ENCODE assay signal across 12 cellular contexts in genomic region chr4:128528793-128529553, GRCh38.
A peak's percentile ranks its signal among the peaks of the same experiment; 100 is the strongest.
DNase-seq lines count a peak whose midpoint lies in the region; ATAC-seq, FAIRE-seq and TF ChIP-seq lines count a peak whose summit lies in the region.
"Had no signal": no experiment of that assay in that cellular context is flagged by ENCODE, and none has a peak within 500 bp of the region (broad histone marks: within the 10 kb centered on the region; RNA-seq: fewer than 3 reads in every experiment).

No MANE protein-coding gene starts in this region.

- H2BK5ac ChIP-seq in H1 (ENCODE audit: low read depth, low read length): 0 out of 2 replicates have a peak overlapping the region, but pooled peaks have one; percentile 38

- POLR2A ChIA-PET in H1 (lab: Charles Lee; ENCODE audit: partially characterized antibody): interaction anchor here (0.6 to 1.5 kb wide), 4 partner anchors 10 to 283 kb away, joined by 3 to 6 read pairs (median 4); no protein-coding TSS in a partner anchor

- H3K27me3 Mint-ChIP-seq in T-helper 17 cell: no peaks in the 10 kb centered on the region
- peaks cover 5% of the 10 kb centered on the region for H3K27me3 Mint-ChIP-seq in activated naive CD8-positive, alpha-beta T cell treated with anti-CD3 and anti-CD28 coated beads, Interleukin-2, amount 50 U/mL, for 24 hours

- peak overlapping the region; percentile 51; the same call in 1 of the 2 replicates for H2BK20ac ChIP-seq in H1 (ENCODE audit: low read length)

- H3K27ac Mint-ChIP-seq in T-helper 17 cell: no peak overlapping the region
- H3K27ac Mint-ChIP-seq in activated naive CD8-positive, alpha-beta T cell treated with anti-CD3 and anti-CD28 coated beads, Interleukin-2, amount 50 U/mL, for 24 hours: no peak overlapping the region
- H3K27ac Mint-ChIP-seq: B cell, memory B cell had no signal

- H3K36me3 ChIP-seq in H1 (ENCODE audit: control insufficient read depth in 2 of 4, insufficient read depth in 4 of 4, low read length in 3 of 4) (no peaks in the 10 kb centered on the region), lower lobe of right lung (no peaks in the 10 kb centered on the region)

- no peak overlapping the region for H3K56ac ChIP-seq in H1 (replicated peaks; ENCODE audit: insufficient read length, low read depth, low read length)

- H3K4me3 ChIP-seq in H1 (ENCODE audit: extremely low read depth in 1 of 4, insufficient read depth in 2 of 4, low read depth in 3 of 4, low read length in 4 of 4) (no peak overlapping the region), lower lobe of right lung (no peak overlapping the region)

- no peak for TF ChIP-seq RAD21 in H1 (IDR thresholded peaks at IDR 0.05 in 1 of 2, conservative IDR thresholded peaks at IDR 0.05 in 1 of 2; ENCODE audit: low read depth in 2 of 2, low read length in 2 of 2)

- H3K9me3 ChIP-seq in H1 (ENCODE audit: insufficient read depth in 2 of 2, low read depth in 1 of 2, low read length in 1 of 2) (no peaks in the 10 kb centered on the region), lower lobe of right lung (no peaks in the 10 kb centered on the region), T-helper 17 cell (ENCODE audit: control insufficient read depth, low read length, poor library complexity, severe bottlenecking) (no peaks in the 10 kb centered on the region)

- peaks cover 5% of the 10 kb centered on the region for H3K4me1 Mint-ChIP-seq in T-helper 17 cell
- H3K4me1 Mint-ChIP-seq in activated naive CD8-positive, alpha-beta T cell treated with anti-CD3 and anti-CD28 coated beads, Interleukin-2, amount 50 U/mL, for 24 hours: peaks cover 8% of the 10 kb centered on the region
- H3K4me1 Mint-ChIP-seq: B cell had no signal

- H3K23me2 ChIP-seq in H1 (ENCODE audit: low read depth, low read length): no peaks in the 10 kb centered on the region

- H3K18ac ChIP-seq in H1 (ENCODE audit: extremely low read depth, low read length): peak overlapping the region; percentile 40; the same call in 1 of the 2 replicates

- H3K36me3 Mint-ChIP-seq in T-helper 17 cell (ENCODE audit: low read depth): peaks cover 3% of the 10 kb centered on the region
- no peaks in the 10 kb centered on the region for H3K36me3 Mint-ChIP-seq in activated naive CD8-positive, alpha-beta T cell treated with anti-CD3 and anti-CD28 coated beads, Interleukin-2, amount 50 U/mL, for 24 hours (ENCODE audit: low read depth)
- H3K36me3 Mint-ChIP-seq: memory B cell had no signal

- ATAC-seq in Right ventricle myocardium inferior (peak; percentile 94), lower lobe of right lung (peak; percentile 89 to 90), T-helper 17 cell (no peak), GM19467 (IDR thresholded peaks at IDR 0.05; ENCODE audit: unreplicated experiment) (no peak)
- ATAC-seq in activated naive CD8-positive, alpha-beta T cell treated with anti-CD3 and anti-CD28 coated beads, Interleukin-2, amount 50 U/mL, for 24 hours: no peak

- intact Hi-C loops in Right ventricle myocardium inferior (cut with DNase I): no loop called here
- intact Hi-C loops in cardiac septum (cut with DNase I): loop anchor here (5.0 kb wide), 1 partner anchor 43 kb away; no protein-coding TSS in a partner anchor
- intact Hi-C loops in lower lobe of right lung (cut with DNase I): no loop called here

- no peaks in the 10 kb centered on the region for H4K20me1 ChIP-seq in H1 (replicated peaks in 1 of 2; ENCODE audit: control insufficient read depth in 1 of 2, insufficient read depth in 2 of 2, low read length in 2 of 2)

- no peak for TF ChIP-seq CTCF in H1 (IDR thresholded peaks at IDR 0.05; ENCODE audit: control extremely low read depth in 1 of 3, insufficient read depth in 1 of 3, low read depth in 1 of 3, low read length in 3 of 3)
- TF ChIP-seq CTCF in lower lobe of right lung (IDR thresholded peaks at IDR 0.05): no peak

- H4K8ac ChIP-seq in H1 (ENCODE audit: extremely low read depth, insufficient read depth, low read length): no peak overlapping the region

- WGBS in H1 (ENCODE audit: extremely low coverage in 1 of 2, insufficient coverage in 1 of 2, insufficient read length in 1 of 2, insufficient replicate concordance in 2 of 2, low coverage in 1 of 2, low lambda C conversion rate in 2 of 2, missing lambda C conversion rate in 1 of 2), 2 experiments: 72% methylated on average over 4 of the region's 4 CpGs; no CpG with 5 or more reads in 1 of the 2 experiments

- no peak for TF ChIP-seq EP300 in H1 (IDR thresholded peaks at IDR 0.05; ENCODE audit: borderline replicate concordance in 1 of 2, low read depth in 2 of 2, low read length in 2 of 2)

- no peak overlapping the region for H3K14ac ChIP-seq in H1 (ENCODE audit: insufficient read length)

- no peak overlapping the region for H3K23ac ChIP-seq in H1 (ENCODE audit: insufficient read length)

- peak overlapping the region in 1 of 2 experiments; percentile 33; a peak in 1 of 4 replicates for H3K4me2 ChIP-seq in H1 (ENCODE audit: insufficient read depth in 1 of 2, low read depth in 2 of 2, low read length in 2 of 2)

- H3K4me1 ChIP-seq in H1 (replicated peaks in 1 of 4; ENCODE audit: control insufficient read depth in 3 of 4, insufficient read depth in 4 of 4, low read length in 3 of 4) (peaks cover 0 to 11% (median 7%) of the 10 kb centered on the region in 4 experiments; a peak in 3 of 7 replicates), lower lobe of right lung (peaks cover 17% of the 10 kb centered on the region)

- H2BK120ac ChIP-seq in H1 (replicated peaks; ENCODE audit: low read depth, low read length): no peak overlapping the region

- no peaks in the 10 kb centered on the region for H3K9me3 Mint-ChIP-seq in activated naive CD8-positive, alpha-beta T cell treated with anti-CD3 and anti-CD28 coated beads, Interleukin-2, amount 50 U/mL, for 24 hours
- H3K9me3 Mint-ChIP-seq: memory B cell had no signal

- no peak for TF ChIP-seq POLR2A in H1 (IDR thresholded peaks at IDR 0.05; ENCODE audit: control extremely low read depth in 1 of 2, low read depth in 2 of 2, low read length in 2 of 2)

- H2BK15ac ChIP-seq in H1 (ENCODE audit: low read length): no peak overlapping the region

- peak; percentile 45 for FAIRE-seq in H1 (lab: Jason Lieb, UNC)

- H4K5ac ChIP-seq in H1 (ENCODE audit: insufficient read length, low read depth, low read length): no peak overlapping the region

- H2AK5ac ChIP-seq in H1 (ENCODE audit: low read depth, low read length): no peak overlapping the region

- DNase-seq in Right ventricle myocardium inferior (ENCODE audit: missing footprints) (no peak), cardiac septum (ENCODE audit: low spot score) (no peak), H1 (ENCODE audit: low read depth in 1 of 2, low spot score in 2 of 2) (peak in 1 of 2 experiments; percentile 58), lower lobe of right lung (no peak), T-helper 17 cell (no peak), DMS 273 (lab: John Stamatoyannopoulos, UW; ENCODE audit: unreplicated experiment) (no peak)
- no peak for DNase-seq in activated naive CD8-positive, alpha-beta T cell treated with anti-CD3 and anti-CD28 coated beads, Interleukin-2, amount 50 U/mL, for 24 hours
- DNase-seq: activated CD8-positive, alpha-beta memory T cell treated with anti-CD3 and anti-CD28 coated beads, Interleukin-2, amount 50 U/mL, for 4 hours; NCI-H2081 treated with DMSO at 0.1 percent for 48 hours had no signal

- no peak overlapping the region for H3K9ac ChIP-seq in H1 (replicated peaks in 1 of 4; ENCODE audit: extremely low read depth in 1 of 4, low read depth in 3 of 4, low read length in 3 of 4)

- H3K27me3 ChIP-seq in H1 (replicated peaks in 1 of 4; ENCODE audit: control insufficient read depth in 3 of 4, extremely low read depth in 1 of 4, insufficient read depth in 3 of 4, low read length in 3 of 4) (no peaks in the 10 kb centered on the region), lower lobe of right lung (ENCODE audit: low read depth) (no peaks in the 10 kb centered on the region)

- CTCF ChIA-PET in H1 (lab: Charles Lee; ENCODE audit: partially characterized antibody): interaction anchor here (0.6 to 2.4 kb wide), 9 partner anchors 10 to 184 kb away, joined by 3 to 6 read pairs (median 4); no protein-coding TSS in a partner anchor

- H3K4me3 Mint-ChIP-seq in T-helper 17 cell: no peak overlapping the region
- no peak overlapping the region for H3K4me3 Mint-ChIP-seq in activated naive CD8-positive, alpha-beta T cell treated with anti-CD3 and anti-CD28 coated beads, Interleukin-2, amount 50 U/mL, for 24 hours
- H3K4me3 Mint-ChIP-seq: B cell, memory B cell had no signal

- H3K79me2 ChIP-seq in H1 (ENCODE audit: control insufficient read depth in 1 of 2, insufficient read depth in 2 of 2, low read length in 2 of 2): no peaks in the 10 kb centered on the region

- H3K79me1 ChIP-seq in H1 (ENCODE audit: low read depth, low read length): no peaks in the 10 kb centered on the region

- no peak overlapping the region for H3K4ac ChIP-seq in H1 (replicated peaks; ENCODE audit: insufficient read length, low read depth, low read length)

- no peak overlapping the region for H4K91ac ChIP-seq in H1 (replicated peaks; ENCODE audit: insufficient read length, low read length)

- H2AFZ ChIP-seq in H1 (ENCODE audit: low read length): 0 out of 2 replicates have a peak overlapping the region, but pooled peaks have one; percentile 13

- H2BK12ac ChIP-seq in H1 (ENCODE audit: low read depth, low read length): peak overlapping the region; percentile 50; the same call in 1 of the 2 replicates

- 0 out of 2 replicates have a peak overlapping the region, but pooled peaks have one; percentile 17 for H3K27ac ChIP-seq in H1 (ENCODE audit: low read depth, low read length)
- H3K27ac ChIP-seq in lower lobe of right lung: peak overlapping the region; percentile 71

TF ChIP-seq in H1, 55 proteins besides CTCF, POLR2A, EP300 and RAD21 (continues in another document):
- TF ChIP-seq NRF1 (IDR thresholded peaks at IDR 0.05; ENCODE audit: low read depth, low read length) (no peak), GABPA (IDR thresholded peaks at IDR 0.05; ENCODE audit: borderline replicate concordance, insufficient read depth, low read length) (no peak), SP1 (IDR thresholded peaks at IDR 0.05; ENCODE audit: low read depth, low read length) (0 out of 2 replicates have a peak, but pooled peaks have one; percentile 64), RBBP5 (IDR thresholded peaks at IDR 0.05; ENCODE audit: borderline replicate concordance, low read depth, low read length) (peak; percentile 54; the same call in 1 of the 2 replicates), JUN (IDR thresholded peaks at IDR 0.05; ENCODE audit: low read depth, low read length) (peak; percentile 98)
- TF ChIP-seq, protein P1, sequence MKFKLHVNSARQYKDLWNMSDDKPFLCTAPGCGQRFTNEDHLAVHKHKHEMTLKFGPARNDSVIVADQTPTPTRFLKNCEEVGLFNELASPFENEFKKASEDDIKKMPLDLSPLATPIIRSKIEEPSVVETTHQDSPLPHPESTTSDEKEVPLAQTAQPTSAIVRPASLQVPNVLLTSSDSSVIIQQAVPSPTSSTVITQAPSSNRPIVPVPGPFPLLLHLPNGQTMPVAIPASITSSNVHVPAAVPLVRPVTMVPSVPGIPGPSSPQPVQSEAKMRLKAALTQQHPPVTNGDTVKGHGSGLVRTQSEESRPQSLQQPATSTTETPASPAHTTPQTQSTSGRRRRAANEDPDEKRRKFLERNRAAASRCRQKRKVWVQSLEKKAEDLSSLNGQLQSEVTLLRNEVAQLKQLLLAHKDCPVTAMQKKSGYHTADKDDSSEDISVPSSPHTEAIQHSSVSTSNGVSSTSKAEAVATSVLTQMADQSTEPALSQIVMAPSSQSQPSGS (IDR thresholded peaks at IDR 0.05; ENCODE audit: low read length): 0 out of 2 replicates have a peak, but pooled peaks have one; percentile 68

Comparison
In these comparisons a context has a peak if more than half of its experiments do, and no peak if none do; other contexts are left out.
1. ATAC-seq: peak in Right ventricle myocardium inferior (single experiment) and lower lobe of right lung (2 of 2); none in T-helper 17 cell (single experiment), activated naive CD8-positive, alpha-beta T cell treated with anti-CD3 and anti-CD28 coated beads, Interleukin-2, amount 50 U/mL, for 24 hours (single experiment) and GM19467 (single experiment).